10 cellular contexts compared by ENCODE assay signal in the genomic region with DNA sequence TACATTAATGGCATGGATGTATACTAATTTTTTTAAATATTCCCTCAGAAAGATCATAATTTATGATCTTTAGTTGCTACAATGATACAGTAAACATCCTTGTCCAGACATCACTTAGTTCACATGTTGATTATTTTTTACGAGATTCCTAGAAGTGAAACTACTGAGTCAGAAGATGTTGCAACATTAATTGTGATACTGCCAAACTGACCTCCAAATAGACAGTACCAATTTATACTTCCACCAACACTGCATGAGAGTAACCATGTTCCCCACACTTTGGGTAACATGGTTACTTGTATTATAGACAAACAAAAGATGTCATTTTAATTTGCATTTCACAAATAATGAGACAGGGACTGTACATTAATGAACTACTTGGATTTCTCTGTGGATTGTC. TPM values are rescaled to one million over a fixed set of nuclear protein-coding genes. Genes with fewer than 3 reads are reported as not detected.
A peak's percentile ranks its signal among the peaks of the same experiment; 100 is the strongest.
DNase-seq lines count a peak whose midpoint lies in the region; ATAC-seq and TF ChIP-seq lines count a peak whose summit lies in the region.
"Had no signal": no experiment of that assay in that cellular context is flagged by ENCODE, and none has a peak within 500 bp of the region (broad histone marks: within the 10 kb centered on the region; RNA-seq: fewer than 3 reads in every experiment).

No MANE protein-coding gene starts in this region.

- peaks cover 0 to 37% (median 8%) of the 10 kb centered on the region in 9 donors for H3K4me1 ChIP-seq in heart right ventricle
- peaks cover 4 to 25% of the 10 kb centered on the region in 2 donors for H3K4me1 ChIP-seq in thoracic aorta (ENCODE audit: control insufficient read depth in 1 of 2, low read depth in 2 of 2)

- H3K27ac ChIP-seq in heart right ventricle (peak overlapping the region in 1 of 10 donors; percentile 40), thoracic aorta (peak overlapping the region in 1 of 2 donors; percentile 15)
- H3K27ac ChIP-seq: VCaP had no signal

- TF ChIP-seq CTCF in heart right ventricle (IDR thresholded peaks at IDR 0.05), result no peak
- TF ChIP-seq CTCF in thoracic aorta (IDR thresholded peaks at IDR 0.05), result no peak

- H3K4me1 Mint-ChIP-seq in activated CD8-positive, alpha-beta memory T cell treated with anti-CD3 and anti-CD28 coated beads, Interleukin-2, amount 10 ng/mL, durations not matched to agents 7 days and 5 days, result peaks cover 27% of the 10 kb centered on the region
- H3K4me1 Mint-ChIP-seq in activated T-helper 17 cell treated with anti-CD3 and anti-CD28 coated beads, Interleukin-2, amount 50 U/mL, for 72 hours, result peaks cover 32% of the 10 kb centered on the region

- H3K36me3 Mint-ChIP-seq in activated CD8-positive, alpha-beta memory T cell treated with anti-CD3 and anti-CD28 coated beads, Interleukin-2, amount 10 ng/mL, durations not matched to agents 7 days and 5 days, result peaks cover 42% of the 10 kb centered on the region
- H3K36me3 Mint-ChIP-seq in activated T-helper 17 cell treated with anti-CD3 and anti-CD28 coated beads, Interleukin-2, amount 50 U/mL, for 72 hours (ENCODE audit: low read depth), result peaks cover 97% of the 10 kb centered on the region

- CTCF ChIA-PET in activated CD8-positive, alpha-beta memory T cell treated with anti-CD3 and anti-CD28 coated beads, Interleukin-2, amount 10 ng/mL, durations not matched to agents 7 days and 5 days (lab: Charles Lee), result interaction anchor here (1.5 kb wide), 1 partner anchor 11 kb away, joined by 3 read pairs; no protein-coding TSS in a partner anchor

- H3K4me3 ChIP-seq in heart right ventricle (no peak overlapping the region), thoracic aorta (peak overlapping the region; percentile 0)

- H3K4me3 Mint-ChIP-seq in activated CD8-positive, alpha-beta memory T cell treated with anti-CD3 and anti-CD28 coated beads, Interleukin-2, amount 10 ng/mL, durations not matched to agents 7 days and 5 days, result no peak overlapping the region
- H3K4me3 Mint-ChIP-seq in activated T-helper 17 cell treated with anti-CD3 and anti-CD28 coated beads, Interleukin-2, amount 50 U/mL, for 72 hours, result no peak overlapping the region

- no peak overlapping the region for H3K27ac Mint-ChIP-seq in activated CD8-positive, alpha-beta memory T cell treated with anti-CD3 and anti-CD28 coated beads, Interleukin-2, amount 10 ng/mL, durations not matched to agents 7 days and 5 days
- no peak overlapping the region for H3K27ac Mint-ChIP-seq in activated T-helper 17 cell treated with anti-CD3 and anti-CD28 coated beads, Interleukin-2, amount 50 U/mL, for 72 hours

- peaks cover 2% of the 10 kb centered on the region for H3K9me3 Mint-ChIP-seq in activated CD8-positive, alpha-beta memory T cell treated with anti-CD3 and anti-CD28 coated beads, Interleukin-2, amount 10 ng/mL, durations not matched to agents 7 days and 5 days (ENCODE audit: low read depth)
- H3K9me3 Mint-ChIP-seq in activated T-helper 17 cell treated with anti-CD3 and anti-CD28 coated beads, Interleukin-2, amount 50 U/mL, for 72 hours, result peaks cover 3% of the 10 kb centered on the region

- 34 to 50% methylated on average over 1 of the region's 1 CpG for WGBS in heart right ventricle, 2 donors

- intact Hi-C loops in heart right ventricle (cut with DNase I), result loop anchor here in 3 of 10 donors (5.0 to 10.0 kb wide), 2 partner anchors 562 to 620 kb away; a partner anchor contains a TSS

- no peaks in the 10 kb centered on the region for H3K27me3 Mint-ChIP-seq in activated CD8-positive, alpha-beta memory T cell treated with anti-CD3 and anti-CD28 coated beads, Interleukin-2, amount 10 ng/mL, durations not matched to agents 7 days and 5 days
- H3K27me3 Mint-ChIP-seq in activated T-helper 17 cell treated with anti-CD3 and anti-CD28 coated beads, Interleukin-2, amount 50 U/mL, for 72 hours, result no peaks in the 10 kb centered on the region

- peak; percentile 20 for ATAC-seq in activated CD8-positive, alpha-beta memory T cell treated with anti-CD3 and anti-CD28 coated beads, Interleukin-2, amount 10 ng/mL, durations not matched to agents 7 days and 5 days
- peak; percentile 40 for ATAC-seq in activated T-helper 17 cell treated with anti-CD3 and anti-CD28 coated beads, Interleukin-2, amount 50 U/mL, for 72 hours (replicated peaks)
- ATAC-seq in heart right ventricle (peak in 7 of 8 donors; percentile 50 to 79 (median 64)), thoracic aorta (ENCODE audit: insufficient number of reproducible peaks, low FRiP score, low read depth) (peak; percentile 73), GM19455 (IDR thresholded peaks at IDR 0.05; ENCODE audit: unreplicated experiment) (no peak)

- no peak for DNase-seq in activated CD8-positive, alpha-beta memory T cell treated with anti-CD3 and anti-CD28 coated beads, Interleukin-2, amount 10 ng/mL, durations not matched to agents 7 days and 5 days
- DNase-seq in activated CD8-positive, alpha-beta memory T cell treated with anti-CD3 and anti-CD28 coated beads, Interleukin-2, amount 50 U/mL, for 4 hours, result no peak
- DNase-seq in heart right ventricle, result no peak
- no peak for DNase-seq in thoracic aorta (ENCODE audit: low spot score)
- DNase-seq in C1 segment of cervical spinal cord (lab: John Stamatoyannopoulos, UW), result no peak
- DNase-seq in kidney tubule cell (ENCODE audit: low spot score), result no peak
- DNase-seq: NCI-H1092 had no signal

- H3K9me3 ChIP-seq in heart right ventricle (peaks cover 0 to 9% (median 0%) of the 10 kb centered on the region in 11 donors), thoracic aorta (no peaks in the 10 kb centered on the region)

- H3K27me3 ChIP-seq in heart right ventricle, result no peaks in the 10 kb centered on the region
- H3K27me3 ChIP-seq in thoracic aorta (replicated peaks; ENCODE audit: insufficient read depth), result no peaks in the 10 kb centered on the region

- H3K36me3 ChIP-seq in heart right ventricle, result peaks cover 0 to 94% (median 29%) of the 10 kb centered on the region in 9 donors
- peaks cover 13% of the 10 kb centered on the region for H3K36me3 ChIP-seq in thoracic aorta

RNA-seq across cellular contexts. Expression of a gene that starts 19.6 kb away (rescaled TPM):
- total RNA-seq in activated CD8-positive, alpha-beta memory T cell treated with anti-CD3 and anti-CD28 coated beads, Interleukin-2, amount 10 ng/mL, durations not matched to agents 7 days and 5 days, result 10 to 100 TPM; 28.5 to 34.1 TPM
- total RNA-seq in activated T-helper 17 cell treated with anti-CD3 and anti-CD28 coated beads, Interleukin-2, amount 50 U/mL, for 72 hours, result 10 to 100 TPM; 29.3 to 35.1 TPM
- total RNA-seq in heart right ventricle (10 to 100 TPM; 37.4 to 62.0 (median 50.3) TPM), thoracic aorta (10 to 100 TPM; 17.6 to 25.0 TPM)
- 10 to 100 TPM; 15.5 to 16.3 TPM for polyA plus RNA-seq in heart right ventricle

RNA-seq across cellular contexts. Expression of a gene that starts 19.7 kb away (rescaled TPM):
- 10 to 100 TPM; 16.9 to 20.4 TPM for total RNA-seq in activated CD8-positive, alpha-beta memory T cell treated with anti-CD3 and anti-CD28 coated beads, Interleukin-2, amount 10 ng/mL, durations not matched to agents 7 days and 5 days
- 10 to 100 TPM; 15.8 to 25.4 TPM for total RNA-seq in activated T-helper 17 cell treated with anti-CD3 and anti-CD28 coated beads, Interleukin-2, amount 50 U/mL, for 72 hours
- total RNA-seq in heart right ventricle (10 to 100 TPM; 13.0 to 21.7 (median 18.3) TPM), thoracic aorta (10 to 100 TPM; 13.4 to 37.0 TPM)
- polyA plus RNA-seq in heart right ventricle, result 1 to 10 TPM; 4.0 to 5.0 TPM
